Comparison of ENCODE assay signal across 1 cellular context in genomic region chr3:45210308-45211038, GRCh38.
TF ChIP-seq lines count a peak whose summit lies in the region.

No MANE protein-coding gene starts in this region.

TF ChIP-seq in K562, 482 proteins besides CTCF, POLR2A, EP300 and RAD21 (continued from another document and continues in another):
- no peak for TF ChIP-seq ZNF263 (CRISPR knock-in tag; IDR thresholded peaks at IDR 0.05; ENCODE audit: borderline replicate concordance)
- no peak for TF ChIP-seq RBM34 (IDR thresholded peaks at IDR 0.05; ENCODE audit: borderline replicate concordance, insufficient read depth, low read length)
- no peak for TF ChIP-seq ATF1 (CRISPR knock-in tag; IDR thresholded peaks at IDR 0.05)
- TF ChIP-seq ATF1 (tag; IDR thresholded peaks at IDR 0.05): peak; percentile 71
- TF ChIP-seq IFI16 (CRISPR knock-in tag; IDR thresholded peaks at IDR 0.05): no peak
- TF ChIP-seq KDM4B (IDR thresholded peaks at IDR 0.05; ENCODE audit: borderline replicate concordance in 2 of 2, low read depth in 1 of 2): peak in 1 of 2 experiments; percentile 47; a peak in 1 of 4 replicates
- TF ChIP-seq TAF7 (tag; IDR thresholded peaks at IDR 0.05): no peak
- TF ChIP-seq MGA (IDR thresholded peaks at IDR 0.05): peak; percentile 57; the same call in 1 of the 2 replicates
- TF ChIP-seq SMARCB1 (IDR thresholded peaks at IDR 0.05; ENCODE audit: insufficient read length, low read depth): no peak
- TF ChIP-seq KLF10 (CRISPR knock-in tag; IDR thresholded peaks at IDR 0.05): no peak
- TF ChIP-seq BRD9 (IDR thresholded peaks at IDR 0.05; ENCODE audit: low read depth, partially characterized antibody): peak; percentile 76
- TF ChIP-seq GABPB2 (CRISPR knock-in tag; conservative IDR thresholded peaks at IDR 0.05): 0 out of 2 replicates have a peak, but pooled peaks have one; percentile 23
- no peak for TF ChIP-seq ZNF584 (CRISPR knock-in tag; IDR thresholded peaks at IDR 0.05; ENCODE audit: low read depth)
- peak; percentile 83 for TF ChIP-seq CC2D1A (IDR thresholded peaks at IDR 0.05)
- TF ChIP-seq MTA1 (IDR thresholded peaks at IDR 0.05; ENCODE audit: borderline replicate concordance): peak; percentile 66; the same call in 1 of the 2 replicates
- TF ChIP-seq CEBPB (tag; IDR thresholded peaks at IDR 0.05): peak; percentile 78
- no peak for TF ChIP-seq ZNF316 (IDR thresholded peaks at IDR 0.05)
- no peak for TF ChIP-seq FOXA1 (IDR thresholded peaks at IDR 0.05; ENCODE audit: borderline replicate concordance)
- TF ChIP-seq POLR3A (IDR thresholded peaks at IDR 0.05; ENCODE audit: borderline replicate concordance, extremely low read depth, insufficient read depth, insufficient read length): no peak
- TF ChIP-seq BRF1 (IDR thresholded peaks at IDR 0.05; ENCODE audit: borderline replicate concordance, extremely low read depth, insufficient read length): no peak
- peak; percentile 57; the same call in 1 of the 2 replicates for TF ChIP-seq NFRKB (IDR thresholded peaks at IDR 0.05; ENCODE audit: low read depth)
- no peak for TF ChIP-seq ZNF165 (CRISPR knock-in tag; IDR thresholded peaks at IDR 0.05; ENCODE audit: borderline replicate concordance)
- no peak for TF ChIP-seq STAT6 (CRISPR knock-in tag; IDR thresholded peaks at IDR 0.05)
- no peak for TF ChIP-seq NR4A1 (CRISPR knock-in tag; IDR thresholded peaks at IDR 0.05)
- TF ChIP-seq NR4A1 (tag; IDR thresholded peaks at IDR 0.05): 0 out of 2 replicates have a peak, but pooled peaks have one; percentile 23
- TF ChIP-seq DMBX1 (CRISPR knock-in tag; IDR thresholded peaks at IDR 0.05; ENCODE audit: borderline replicate concordance): peak; percentile 87
- no peak for TF ChIP-seq ATF4 (CRISPR knock-in tag; IDR thresholded peaks at IDR 0.05)
- TF ChIP-seq EWSR1 (IDR thresholded peaks at IDR 0.05; ENCODE audit: borderline replicate concordance, low read depth, partially characterized antibody): no peak
- peak in 1 of 2 experiments; percentile 41; a peak in 1 of 4 replicates for TF ChIP-seq ZNF639 (CRISPR knock-in tag; conservative IDR thresholded peaks at IDR 0.05 in 1 of 2, IDR thresholded peaks at IDR 0.05 in 1 of 2)
- TF ChIP-seq DPF2 (IDR thresholded peaks at IDR 0.05): 0 out of 2 replicates have a peak, but pooled peaks have one; percentile 20
- TF ChIP-seq SREBF1 (IDR thresholded peaks at IDR 0.05; ENCODE audit: borderline replicate concordance, low read depth, low read length): 0 out of 2 replicates have a peak, but pooled peaks have one; percentile 64
- no peak for TF ChIP-seq ZNF511 (CRISPR knock-in tag; IDR thresholded peaks at IDR 0.05)
- TF ChIP-seq XRCC4 (IDR thresholded peaks at IDR 0.05; ENCODE audit: extremely low read depth, insufficient read depth, insufficient read length): no peak
- TF ChIP-seq CREB1 (IDR thresholded peaks at IDR 0.05): peak; percentile 45; the same call in 1 of the 2 replicates
- TF ChIP-seq CREB1 (CRISPR knock-in tag; IDR thresholded peaks at IDR 0.05): peak; percentile 40; the same call in 1 of the 2 replicates
- TF ChIP-seq GATAD2B (IDR thresholded peaks at IDR 0.05; ENCODE audit: borderline replicate concordance): no peak
- TF ChIP-seq ARID4B (CRISPR knock-in tag; IDR thresholded peaks at IDR 0.05): 0 out of 2 replicates have a peak, but pooled peaks have one; percentile 34
- no peak for TF ChIP-seq TAF1 (IDR thresholded peaks at IDR 0.05; ENCODE audit: control insufficient read depth, extremely low read depth, insufficient read depth, low read length, severe bottlenecking)
- TF ChIP-seq NCOA4 (IDR thresholded peaks at IDR 0.05; ENCODE audit: partially characterized antibody): no peak
- TF ChIP-seq ZNF140 (CRISPR knock-in tag; IDR thresholded peaks at IDR 0.05): no peak
